In genomic region chr2:220154243-220154642, GRCh38 we compare ENCODE assay signal across 21 cellular contexts.
DNase-seq lines count a peak whose midpoint lies in the region; ATAC-seq, FAIRE-seq and TF ChIP-seq lines count a peak whose summit lies in the region.
"Had no signal": no experiment of that assay in that cellular context is flagged by ENCODE, and none has a peak within 500 bp of the region (broad histone marks: within the 10 kb centered on the region; RNA-seq: fewer than 3 reads in every experiment).

No MANE protein-coding gene starts in this region.

- H3K36me3 ChIP-seq in HCT116 (ENCODE audit: control insufficient read depth in 1 of 2, insufficient read depth in 2 of 2, low read length in 2 of 2) (0 out of 4 replicates have a peak, but pooled peaks cover 0 to 2% of the 10 kb centered on the region in 2 experiments), astrocyte (ENCODE audit: insufficient read depth, low read length) (no peaks in the 10 kb centered on the region)
- H3K36me3 ChIP-seq: suprapubic skin had no signal

- no peak for TF ChIP-seq RAD21 in HCT116 (IDR thresholded peaks at IDR 0.05; ENCODE audit: low read depth)

- H3K4me1 Mint-ChIP-seq in astrocyte (ENCODE audit: low read depth, unreplicated experiment): no peaks in the 10 kb centered on the region
- H3K4me1 Mint-ChIP-seq: activated B cell treated with CpG ODN at 0.5 μM for 24 hours, T-helper 17 cell had no signal

- DNase-seq in AG04450 (ENCODE audit: low read depth, low spot score) (no peak), HCT116 (ENCODE audit: low read depth, low spot score) (no peak), astrocyte (ENCODE audit: low read depth) (no peak), left kidney (ENCODE audit: low read depth, low spot score) (peak; percentile 33), GM20000 (ENCODE audit: low spot score) (no peak), T-helper 1 cell (no peak), SKM-1 (lab: John Stamatoyannopoulos, UW; ENCODE audit: unreplicated experiment) (no peak), NCI-H524 treated with DMSO at 0.1 percent for 48 hours (lab: John Stamatoyannopoulos, UW) (no peak)
- DNase-seq: activated B cell treated with CpG ODN at 0.5 μM for 24 hours; activated CD8-positive, alpha-beta T cell treated with anti-CD3 and anti-CD28 coated beads for 36 hours; activated T-cell treated with anti-CD3 and anti-CD28 coated beads, Interleukin-2, amount 50 U/mL, for 48 hours; erythroblast; Karpas-422; NCI-H1436 treated with DMSO at 0.1 percent for 48 hours; NCI-H446 treated with DMSO at 0.1 percent for 48 hours; small intestine; T-helper 17 cell had no signal

- no peaks in the 10 kb centered on the region for H3K27me3 ChIP-seq in AG04450 (ENCODE audit: control insufficient read depth, insufficient read depth, low read length)
- H3K27me3 ChIP-seq in HCT116 (ENCODE audit: insufficient read depth, low read length): no peaks in the 10 kb centered on the region
- peaks cover 2% of the 10 kb centered on the region for H3K27me3 ChIP-seq in astrocyte (ENCODE audit: insufficient read depth, low read length)
- H3K27me3 ChIP-seq: suprapubic skin had no signal

- H2AFZ ChIP-seq in HCT116 (ENCODE audit: low read depth, low read length, poor library complexity, severe bottlenecking) (no peak overlapping the region), astrocyte (ENCODE audit: low read depth, low read length) (no peak overlapping the region)

- H3K27ac ChIP-seq in AG04450 (ENCODE audit: low read depth, low read length): no peak overlapping the region
- no peak overlapping the region for H3K27ac ChIP-seq in HCT116 (ENCODE audit: low read depth, low read length)
- no peak overlapping the region for H3K27ac ChIP-seq in astrocyte (ENCODE audit: low read depth, low read length)
- H3K27ac ChIP-seq: suprapubic skin had no signal

- H3K79me2 ChIP-seq in HCT116 (ENCODE audit: insufficient read depth, low read length): no peaks in the 10 kb centered on the region
- no peaks in the 10 kb centered on the region for H3K79me2 ChIP-seq in astrocyte (ENCODE audit: insufficient read depth, low read length)

- no peak for TF ChIP-seq POLR2A in HCT116 (IDR thresholded peaks at IDR 0.05; ENCODE audit: borderline replicate concordance, extremely low read depth, insufficient read depth, insufficient read length)

- H3K9ac ChIP-seq in HCT116 (ENCODE audit: low read length) (no peak overlapping the region), astrocyte (ENCODE audit: low read length) (no peak overlapping the region)

- H4K20me1 ChIP-seq in HCT116 (ENCODE audit: insufficient read depth): no peaks in the 10 kb centered on the region
- no peaks in the 10 kb centered on the region for H4K20me1 ChIP-seq in astrocyte (ENCODE audit: insufficient read depth, low read length)

- H3K9me3 Mint-ChIP-seq in astrocyte (ENCODE audit: unreplicated experiment): no peaks in the 10 kb centered on the region
- H3K9me3 Mint-ChIP-seq: activated B cell treated with CpG ODN at 0.5 μM for 24 hours; activated CD8-positive, alpha-beta T cell treated with anti-CD3 and anti-CD28 coated beads for 36 hours; dendritic cell treated with granulocyte-macrophage colony-stimulating factor and Interleukin-4, amounts not matched to agents 40 ng/mL and 50 ng/mL, for 4 days had no signal

- no peak overlapping the region for H3K4me2 ChIP-seq in HCT116 (ENCODE audit: low read length)
- H3K4me2 ChIP-seq in astrocyte (ENCODE audit: low read length): no peak overlapping the region

- H3K27me3 Mint-ChIP-seq in astrocyte (ENCODE audit: low read depth, unreplicated experiment): no peaks in the 10 kb centered on the region
- H3K27me3 Mint-ChIP-seq: activated B cell treated with CpG ODN at 0.5 μM for 24 hours; brain; dendritic cell treated with granulocyte-macrophage colony-stimulating factor and Interleukin-4, amounts not matched to agents 40 ng/mL and 50 ng/mL, for 4 days; T-helper 17 cell had no signal

- no peaks in the 10 kb centered on the region for H3K4me1 ChIP-seq in HCT116 (ENCODE audit: control insufficient read depth in 1 of 2, insufficient read depth in 2 of 2, low read length in 2 of 2)
- H3K4me1 ChIP-seq in astrocyte (ENCODE audit: insufficient read depth, low read length): no peaks in the 10 kb centered on the region
- H3K4me1 ChIP-seq: suprapubic skin had no signal

- H3K9me2 ChIP-seq in HCT116 (ENCODE audit: insufficient read depth): no peaks in the 10 kb centered on the region

- no peak overlapping the region for H3K4me3 ChIP-seq in AG04450 (ENCODE audit: low read depth, low read length)
- H3K4me3 ChIP-seq in HCT116 (replicated peaks in 1 of 2; ENCODE audit: low read depth in 1 of 2, low read length in 2 of 2): no peak overlapping the region
- no peak overlapping the region for H3K4me3 ChIP-seq in astrocyte (ENCODE audit: insufficient read depth, low read depth, low read length)
- H3K4me3 ChIP-seq: suprapubic skin had no signal

- BruUV-seq in HCT116 (replicated peaks; lab: Mats Ljungman, UMichigan): no TSS peak

- ATAC-seq in HCT116: no peak
- ATAC-seq: activated CD8-positive, alpha-beta T cell treated with anti-CD3 and anti-CD28 coated beads for 36 hours; T-helper 17 cell had no signal

- CTCF ChIA-PET in AG04450 (lab: Charles Lee) (interaction anchor here (0.7 kb wide), 1 partner anchor 134 kb away, joined by 3 read pairs; no protein-coding TSS in a partner anchor), HCT116 (lab: Charles Lee) (no interaction called here)

- TF ChIP-seq CTCF in AG04450 (IDR thresholded peaks at IDR 0.05; ENCODE audit: low read depth, low read length) (peak; percentile 27; the same call in 1 of the 2 replicates), HCT116 (IDR thresholded peaks at IDR 0.05 in 2 of 3, conservative IDR thresholded peaks at IDR 0.05 in 1 of 3; ENCODE audit: borderline replicate concordance in 1 of 3, insufficient read depth in 1 of 3, low read depth in 2 of 3, low read length in 2 of 3) (peak in 2 of 3 experiments; percentile 38 to 47; a peak in 3 of 6 replicates), astrocyte (IDR thresholded peaks at IDR 0.05; ENCODE audit: insufficient read depth, low read depth, low read length) (peak; percentile 6), GM20000 (IDR thresholded peaks at IDR 0.05; ENCODE audit: extremely low read depth, missing control alignments) (no peak)

- no peaks in the 10 kb centered on the region for H3K36me3 Mint-ChIP-seq in astrocyte (ENCODE audit: low read depth, unreplicated experiment)
- H3K36me3 Mint-ChIP-seq: activated naive CD8-positive, alpha-beta T cell; brain had no signal

- no peak overlapping the region for H3K4me3 Mint-ChIP-seq in astrocyte (ENCODE audit: unreplicated experiment)
- H3K4me3 Mint-ChIP-seq: activated B cell treated with CpG ODN at 0.5 μM for 24 hours; activated CD8-positive, alpha-beta T cell treated with anti-CD3 and anti-CD28 coated beads for 36 hours; activated naive CD8-positive, alpha-beta T cell; brain; dendritic cell treated with granulocyte-macrophage colony-stimulating factor and Interleukin-4, amounts not matched to agents 40 ng/mL and 50 ng/mL, for 4 days; T-helper 17 cell had no signal

- H3K9me3 ChIP-seq in AG04450 (ENCODE audit: control insufficient read depth, insufficient read depth, low read length) (no peaks in the 10 kb centered on the region), HCT116 (ENCODE audit: control insufficient read depth in 1 of 2, insufficient read depth in 1 of 2, low read depth in 1 of 2, low read length in 2 of 2) (no peaks in the 10 kb centered on the region), astrocyte (ENCODE audit: insufficient read depth, low read depth, low read length) (no peaks in the 10 kb centered on the region)
- H3K9me3 ChIP-seq: suprapubic skin had no signal

- H3K27ac Mint-ChIP-seq in astrocyte (ENCODE audit: unreplicated experiment): no peak overlapping the region
- H3K27ac Mint-ChIP-seq: activated B cell treated with CpG ODN at 0.5 μM for 24 hours; activated CD8-positive, alpha-beta T cell treated with anti-CD3 and anti-CD28 coated beads for 36 hours; activated naive CD8-positive, alpha-beta T cell; brain; dendritic cell treated with granulocyte-macrophage colony-stimulating factor and Interleukin-4, amounts not matched to agents 40 ng/mL and 50 ng/mL, for 4 days; T-helper 17 cell had no signal

- FAIRE-seq in astrocyte (lab: Jason Lieb, UNC): no peak
- FAIRE-seq: small intestine had no signal

- RAD21 ChIA-PET in HCT116 (lab: Charles Lee; ENCODE audit: low non-redundant PET in 1 of 2, low total read pairs in 2 of 2, uncharacterized antibody in 2 of 2, unreplicated experiment in 2 of 2): no interaction called here

- POLR2A ChIA-PET in AG04450 (lab: Yijun Ruan, JAX): no interaction called here
- POLR2A ChIA-PET in HCT116 (lab: Charles Lee): no interaction called here

- intact Hi-C loops in HCT116 (cut with micrococcal nuclease): no loop called here

TF ChIP-seq in HCT116, 20 proteins besides CTCF, POLR2A, EP300 and RAD21 (continues in another document):
- no peak for TF ChIP-seq REST (IDR thresholded peaks at IDR 0.05; ENCODE audit: low read depth)
- TF ChIP-seq ZNF274 (IDR thresholded peaks at IDR 0.05; ENCODE audit: low read depth, low read length): no peak
- no peak for TF ChIP-seq MAX (IDR thresholded peaks at IDR 0.05)
- TF ChIP-seq ZFX (IDR thresholded peaks at IDR 0.05): no peak
